ENCODE assay signal across 1 cellular context in genomic region chr1:20507564-20508410, GRCh38.
A peak's percentile ranks its signal among the peaks of the same experiment; 100 is the strongest.
TF ChIP-seq lines count a peak whose summit lies in the region.

A gene with protein sequence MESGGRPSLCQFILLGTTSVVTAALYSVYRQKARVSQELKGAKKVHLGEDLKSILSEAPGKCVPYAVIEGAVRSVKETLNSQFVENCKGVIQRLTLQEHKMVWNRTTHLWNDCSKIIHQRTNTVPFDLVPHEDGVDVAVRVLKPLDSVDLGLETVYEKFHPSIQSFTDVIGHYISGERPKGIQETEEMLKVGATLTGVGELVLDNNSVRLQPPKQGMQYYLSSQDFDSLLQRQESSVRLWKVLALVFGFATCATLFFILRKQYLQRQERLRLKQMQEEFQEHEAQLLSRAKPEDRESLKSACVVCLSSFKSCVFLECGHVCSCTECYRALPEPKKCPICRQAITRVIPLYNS (minus strand): TSS chr1:20508151. CDS start chr1:20508024, 127 bp downstream.

TF ChIP-seq in HepG2, 621 proteins besides CTCF, POLR2A, EP300 and RAD21 (continued from another document and continues in another):
- TF ChIP-seq, protein P1, sequence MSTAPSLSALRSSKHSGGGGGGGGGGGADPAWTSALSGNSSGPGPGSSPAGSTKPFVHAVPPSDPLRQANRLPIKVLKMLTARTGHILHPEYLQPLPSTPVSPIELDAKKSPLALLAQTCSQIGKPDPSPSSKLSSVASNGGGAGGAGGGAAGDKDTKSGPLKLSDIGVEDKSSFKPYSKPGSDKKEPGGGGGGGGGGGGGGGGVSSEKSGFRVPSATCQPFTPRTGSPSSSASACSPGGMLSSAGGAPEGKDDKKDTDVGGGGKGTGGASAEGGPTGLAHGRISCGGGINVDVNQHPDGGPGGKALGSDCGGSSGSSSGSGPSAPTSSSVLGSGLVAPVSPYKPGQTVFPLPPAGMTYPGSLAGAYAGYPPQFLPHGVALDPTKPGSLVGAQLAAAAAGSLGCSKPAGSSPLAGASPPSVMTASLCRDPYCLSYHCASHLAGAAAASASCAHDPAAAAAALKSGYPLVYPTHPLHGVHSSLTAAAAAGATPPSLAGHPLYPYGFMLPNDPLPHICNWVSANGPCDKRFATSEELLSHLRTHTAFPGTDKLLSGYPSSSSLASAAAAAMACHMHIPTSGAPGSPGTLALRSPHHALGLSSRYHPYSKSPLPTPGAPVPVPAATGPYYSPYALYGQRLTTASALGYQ (CRISPR knock-in tag; IDR thresholded peaks at IDR 0.05) = peak; percentile 54; the same call in 1 of the 2 replicates
- peak; percentile 96 for TF ChIP-seq ZNF350 (CRISPR knock-in tag; IDR thresholded peaks at IDR 0.05; ENCODE audit: borderline replicate concordance, low read depth)
- TF ChIP-seq PRDM15 (CRISPR knock-in tag; IDR thresholded peaks at IDR 0.05) = 0 out of 2 replicates have a peak, but pooled peaks have one; percentile 36
- TF ChIP-seq ZSCAN29 (CRISPR knock-in tag; conservative IDR thresholded peaks at IDR 0.05) = no peak
- TF ChIP-seq SP4 (CRISPR knock-in tag; IDR thresholded peaks at IDR 0.05) = peak; percentile 49; the same call in 1 of the 2 replicates
- TF ChIP-seq ZNF782 (CRISPR knock-in tag; IDR thresholded peaks at IDR 0.05; ENCODE audit: borderline replicate concordance) = no peak
- peak; percentile 70; the same call in 1 of the 2 replicates for TF ChIP-seq CCDC6 (CRISPR knock-in tag; IDR thresholded peaks at IDR 0.05)
- TF ChIP-seq HES4 (CRISPR knock-in tag; IDR thresholded peaks at IDR 0.05; ENCODE audit: borderline replicate concordance) = peak; percentile 54; the same call in 1 of the 2 replicates
- TF ChIP-seq ZNF501 (CRISPR knock-in tag; IDR thresholded peaks at IDR 0.05) = peak; percentile 89
- TF ChIP-seq ZBTB3 (CRISPR knock-in tag; IDR thresholded peaks at IDR 0.05; ENCODE audit: borderline replicate concordance, low read depth) = no peak
- peak; percentile 61; the same call in 1 of the 2 replicates for TF ChIP-seq NR2F6 (IDR thresholded peaks at IDR 0.05)
- TF ChIP-seq NR2F6 (CRISPR knock-in tag; IDR thresholded peaks at IDR 0.05) = peak; percentile 73
- TF ChIP-seq, protein P2, sequence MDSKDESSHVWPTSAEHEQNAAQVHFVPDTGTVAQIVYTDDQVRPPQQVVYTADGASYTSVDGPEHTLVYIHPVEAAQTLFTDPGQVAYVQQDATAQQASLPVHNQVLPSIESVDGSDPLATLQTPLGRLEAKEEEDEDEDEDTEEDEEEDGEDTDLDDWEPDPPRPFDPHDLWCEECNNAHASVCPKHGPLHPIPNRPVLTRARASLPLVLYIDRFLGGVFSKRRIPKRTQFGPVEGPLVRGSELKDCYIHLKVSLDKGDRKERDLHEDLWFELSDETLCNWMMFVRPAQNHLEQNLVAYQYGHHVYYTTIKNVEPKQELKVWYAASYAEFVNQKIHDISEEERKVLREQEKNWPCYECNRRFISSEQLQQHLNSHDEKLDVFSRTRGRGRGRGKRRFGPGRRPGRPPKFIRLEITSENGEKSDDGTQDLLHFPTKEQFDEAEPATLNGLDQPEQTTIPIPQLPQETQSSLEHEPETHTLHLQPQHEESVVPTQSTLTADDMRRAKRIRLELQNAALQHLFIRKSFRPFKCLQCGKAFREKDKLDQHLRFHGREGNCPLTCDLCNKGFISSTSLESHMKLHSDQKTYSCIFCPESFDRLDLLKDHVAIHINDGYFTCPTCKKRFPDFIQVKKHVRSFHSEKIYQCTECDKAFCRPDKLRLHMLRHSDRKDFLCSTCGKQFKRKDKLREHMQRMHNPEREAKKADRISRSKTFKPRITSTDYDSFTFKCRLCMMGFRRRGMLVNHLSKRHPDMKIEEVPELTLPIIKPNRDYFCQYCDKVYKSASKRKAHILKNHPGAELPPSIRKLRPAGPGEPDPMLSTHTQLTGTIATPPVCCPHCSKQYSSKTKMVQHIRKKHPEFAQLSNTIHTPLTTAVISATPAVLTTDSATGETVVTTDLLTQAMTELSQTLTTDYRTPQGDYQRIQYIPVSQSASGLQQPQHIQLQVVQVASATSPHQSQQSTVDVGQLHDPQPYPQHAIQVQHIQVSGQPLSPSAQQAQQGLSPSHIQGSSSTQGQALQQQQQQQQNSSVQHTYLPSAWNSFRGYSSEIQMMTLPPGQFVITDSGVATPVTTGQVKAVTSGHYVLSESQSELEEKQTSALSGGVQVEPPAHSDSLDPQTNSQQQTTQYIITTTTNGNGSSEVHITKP (CRISPR knock-in tag; IDR thresholded peaks at IDR 0.05; ENCODE audit: low read depth) = 0 out of 2 replicates have a peak, but pooled peaks have one; percentile 44
- peak; percentile 99 for TF ChIP-seq CREM (IDR thresholded peaks at IDR 0.05)
- peak; percentile 71 for TF ChIP-seq CREM (CRISPR knock-in tag; IDR thresholded peaks at IDR 0.05)
- TF ChIP-seq, protein P3, sequence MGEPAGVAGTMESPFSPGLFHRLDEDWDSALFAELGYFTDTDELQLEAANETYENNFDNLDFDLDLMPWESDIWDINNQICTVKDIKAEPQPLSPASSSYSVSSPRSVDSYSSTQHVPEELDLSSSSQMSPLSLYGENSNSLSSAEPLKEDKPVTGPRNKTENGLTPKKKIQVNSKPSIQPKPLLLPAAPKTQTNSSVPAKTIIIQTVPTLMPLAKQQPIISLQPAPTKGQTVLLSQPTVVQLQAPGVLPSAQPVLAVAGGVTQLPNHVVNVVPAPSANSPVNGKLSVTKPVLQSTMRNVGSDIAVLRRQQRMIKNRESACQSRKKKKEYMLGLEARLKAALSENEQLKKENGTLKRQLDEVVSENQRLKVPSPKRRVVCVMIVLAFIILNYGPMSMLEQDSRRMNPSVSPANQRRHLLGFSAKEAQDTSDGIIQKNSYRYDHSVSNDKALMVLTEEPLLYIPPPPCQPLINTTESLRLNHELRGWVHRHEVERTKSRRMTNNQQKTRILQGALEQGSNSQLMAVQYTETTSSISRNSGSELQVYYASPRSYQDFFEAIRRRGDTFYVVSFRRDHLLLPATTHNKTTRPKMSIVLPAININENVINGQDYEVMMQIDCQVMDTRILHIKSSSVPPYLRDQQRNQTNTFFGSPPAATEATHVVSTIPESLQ (CRISPR knock-in tag; conservative IDR thresholded peaks at IDR 0.05) = 0 out of 2 replicates have a peak, but pooled peaks have one; percentile 70
- TF ChIP-seq, protein P4, sequence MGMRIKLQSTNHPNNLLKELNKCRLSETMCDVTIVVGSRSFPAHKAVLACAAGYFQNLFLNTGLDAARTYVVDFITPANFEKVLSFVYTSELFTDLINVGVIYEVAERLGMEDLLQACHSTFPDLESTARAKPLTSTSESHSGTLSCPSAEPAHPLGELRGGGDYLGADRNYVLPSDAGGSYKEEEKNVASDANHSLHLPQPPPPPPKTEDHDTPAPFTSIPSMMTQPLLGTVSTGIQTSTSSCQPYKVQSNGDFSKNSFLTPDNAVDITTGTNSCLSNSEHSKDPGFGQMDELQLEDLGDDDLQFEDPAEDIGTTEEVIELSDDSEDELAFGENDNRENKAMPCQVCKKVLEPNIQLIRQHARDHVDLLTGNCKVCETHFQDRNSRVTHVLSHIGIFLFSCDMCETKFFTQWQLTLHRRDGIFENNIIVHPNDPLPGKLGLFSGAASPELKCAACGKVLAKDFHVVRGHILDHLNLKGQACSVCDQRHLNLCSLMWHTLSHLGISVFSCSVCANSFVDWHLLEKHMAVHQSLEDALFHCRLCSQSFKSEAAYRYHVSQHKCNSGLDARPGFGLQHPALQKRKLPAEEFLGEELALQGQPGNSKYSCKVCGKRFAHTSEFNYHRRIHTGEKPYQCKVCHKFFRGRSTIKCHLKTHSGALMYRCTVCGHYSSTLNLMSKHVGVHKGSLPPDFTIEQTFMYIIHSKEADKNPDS (CRISPR knock-in tag; IDR thresholded peaks at IDR 0.05) = 0 out of 2 replicates have a peak, but pooled peaks have one; percentile 52
- TF ChIP-seq THAP11 (CRISPR knock-in tag; IDR thresholded peaks at IDR 0.05) = peak; percentile 94
- TF ChIP-seq, protein P5, sequence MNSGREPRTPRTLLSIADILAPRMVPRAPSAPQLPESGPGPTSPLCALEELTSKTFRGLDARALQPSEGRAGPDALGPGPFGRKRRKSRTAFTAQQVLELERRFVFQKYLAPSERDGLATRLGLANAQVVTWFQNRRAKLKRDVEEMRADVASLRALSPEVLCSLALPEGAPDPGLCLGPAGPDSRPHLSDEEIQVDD (CRISPR knock-in tag; IDR thresholded peaks at IDR 0.05; ENCODE audit: borderline replicate concordance) = peak; percentile 48; the same call in 1 of the 2 replicates
- no peak for TF ChIP-seq DPF2 (CRISPR knock-in tag; IDR thresholded peaks at IDR 0.05; ENCODE audit: borderline replicate concordance, low read depth)
- TF ChIP-seq EED (CRISPR knock-in tag; IDR thresholded peaks at IDR 0.05) = peak; percentile 44; the same call in 1 of the 2 replicates
- TF ChIP-seq, protein P6, sequence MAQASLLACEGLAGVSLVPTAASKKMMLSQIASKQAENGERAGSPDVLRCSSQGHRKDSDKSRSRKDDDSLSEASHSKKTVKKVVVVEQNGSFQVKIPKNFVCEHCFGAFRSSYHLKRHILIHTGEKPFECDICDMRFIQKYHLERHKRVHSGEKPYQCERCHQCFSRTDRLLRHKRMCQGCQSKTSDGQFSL (CRISPR knock-in tag; IDR thresholded peaks at IDR 0.05) = peak; percentile 98
- TF ChIP-seq ZNF326 (CRISPR knock-in tag; IDR thresholded peaks at IDR 0.05; ENCODE audit: borderline replicate concordance) = no peak; the same call in 1 of the 2 replicates
- TF ChIP-seq CREB3 (CRISPR knock-in tag; IDR thresholded peaks at IDR 0.05) = 0 out of 2 replicates have a peak, but pooled peaks have one; percentile 81
- TF ChIP-seq, protein P7, sequence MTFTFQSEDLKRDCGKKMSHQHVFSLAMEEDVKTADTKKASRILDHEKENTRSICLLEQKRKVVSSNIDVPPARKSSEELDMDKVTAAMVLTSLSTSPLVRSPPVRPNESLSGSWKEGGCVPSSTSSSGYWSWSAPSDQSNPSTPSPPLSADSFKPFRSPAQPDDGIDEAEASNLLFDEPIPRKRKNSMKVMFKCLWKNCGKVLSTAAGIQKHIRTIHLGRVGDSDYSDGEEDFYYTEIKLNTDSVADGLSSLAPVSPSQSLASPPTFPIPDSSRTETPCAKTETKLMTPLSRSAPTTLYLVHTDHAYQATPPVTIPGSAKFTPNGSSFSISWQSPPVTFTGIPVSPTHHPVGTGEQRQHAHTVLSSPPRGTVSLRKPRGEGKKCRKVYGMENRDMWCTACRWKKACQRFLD (CRISPR knock-in tag; IDR thresholded peaks at IDR 0.05; ENCODE audit: borderline replicate concordance) = peak; percentile 75; the same call in 1 of the 2 replicates
- TF ChIP-seq GMEB2 (CRISPR knock-in tag; IDR thresholded peaks at IDR 0.05; ENCODE audit: low read depth) = peak; percentile 80
- 0 out of 2 replicates have a peak, but pooled peaks have one; percentile 60 for TF ChIP-seq ZNF138 (CRISPR knock-in tag; IDR thresholded peaks at IDR 0.05; ENCODE audit: low read depth)
- peak; percentile 37 for TF ChIP-seq HNRNPLL (IDR thresholded peaks at IDR 0.05; ENCODE audit: low read depth, low read length, poor library complexity, severe bottlenecking)
